ENCODE assay signal across 15 cellular contexts in the genomic region with DNA sequence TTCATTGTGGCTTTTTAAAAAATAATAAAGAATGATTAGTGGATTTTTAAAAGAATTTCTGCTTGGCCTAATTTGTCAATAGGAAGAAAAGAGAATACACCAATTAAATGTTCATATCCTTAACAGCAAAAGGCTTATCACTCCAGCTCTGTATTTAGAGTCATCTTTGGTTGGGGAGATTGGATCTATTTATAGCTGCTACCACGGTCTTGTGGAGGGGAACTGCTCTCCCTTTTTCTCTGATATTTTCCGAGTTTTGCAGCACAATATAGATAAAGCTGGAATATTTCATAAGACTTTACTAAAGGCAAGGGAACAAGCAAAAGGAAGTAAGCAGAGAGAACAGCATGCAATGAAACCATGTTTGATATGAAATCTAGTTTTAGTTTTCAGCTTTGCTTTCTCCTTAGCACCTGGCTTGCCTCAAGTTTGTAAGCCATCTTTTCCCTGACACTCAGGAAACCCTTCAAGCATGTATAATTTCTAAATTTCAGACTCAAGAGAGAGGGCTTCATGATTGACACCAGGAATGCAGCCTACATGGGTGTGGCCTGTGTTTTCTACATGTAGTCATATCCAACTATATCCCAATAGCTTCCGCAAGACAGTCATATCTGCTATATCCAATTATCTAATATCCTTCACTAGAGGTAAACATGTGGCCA. TPM values are rescaled to one million over a fixed set of nuclear protein-coding genes. Genes with fewer than 3 reads are reported as not detected.
DNase-seq lines count a peak whose midpoint lies in the region; ATAC-seq, FAIRE-seq and TF ChIP-seq lines count a peak whose summit lies in the region.
"Had no signal": no experiment of that assay in that cellular context is flagged by ENCODE, and none has a peak within 500 bp of the region (broad histone marks: within the 10 kb centered on the region; RNA-seq: fewer than 3 reads in every experiment).

No MANE protein-coding gene starts in this region.

- 25% methylated on average over 3 of the region's 3 CpGs for WGBS in GM12878 (ENCODE audit: insufficient coverage, insufficient replicate concordance, low lambda C conversion rate, missing lambda C conversion rate)

- H3K4me3 ChIP-seq in GM12878 = no peak overlapping the region
- H3K4me3 ChIP-seq: prostate gland, testis had no signal

- no peaks in the 10 kb centered on the region for H3K27me3 ChIP-seq in GM12878 (replicated peaks in 1 of 2; ENCODE audit: control insufficient read depth in 2 of 2, insufficient read depth in 2 of 2, low read length in 1 of 2)
- H3K27me3 ChIP-seq: brain microvascular endothelial cell, testis had no signal

- CTCF ChIA-PET in GM12878 (lab: Yijun Ruan, JAX) = interaction anchor here (0.9 to 1.6 kb wide), 3 partner anchors 22 to 207 kb away, joined by 4 to 5 read pairs (median 5); no protein-coding TSS in a partner anchor

- SMC1A ChIA-PET in GM12878 (lab: Charles Lee; ENCODE audit: uncharacterized antibody, unreplicated experiment) = interaction anchor here (0.7 to 1.4 kb wide), 5 partner anchors 9 to 67 kb away, joined by 3 to 4 read pairs (median 4); no protein-coding TSS in a partner anchor

- peak; percentile 19 for DNase-seq in GM12878 (ENCODE audit: low read depth, low spot score)
- no peak for DNase-seq in NCI-H82 (lab: John Stamatoyannopoulos, UW)
- DNase-seq in NCI-H1436 treated with DMSO at 0.1 percent for 48 hours (lab: John Stamatoyannopoulos, UW) = no peak
- no peak for DNase-seq in activated gamma-delta T cell (lab: John Stamatoyannopoulos, UW)
- no peak for DNase-seq in MV-4-11 (lab: John Stamatoyannopoulos, UW)
- DNase-seq: activated T-cell treated with anti-CD3 and anti-CD28 coated beads, Interleukin-2, amount 50 U/mL, for 4 hours; brain microvascular endothelial cell; H9; hippocampal formation; testis had no signal

- no peak for TF ChIP-seq RAD21 in GM12878 (IDR thresholded peaks at IDR 0.05; ENCODE audit: insufficient read depth, low read depth, low read length)

- ATAC-seq in GM18517 (IDR thresholded peaks at IDR 0.05; ENCODE audit: unreplicated experiment) (peak; percentile 78), GM21447 (IDR thresholded peaks at IDR 0.05; ENCODE audit: unreplicated experiment) (peak; percentile 78), HG03103 (IDR thresholded peaks at IDR 0.05; ENCODE audit: low read depth, unreplicated experiment) (peak; percentile 49), GM12878 (peak; percentile 57)
- ATAC-seq: activated T-cell treated with anti-CD3 and anti-CD28 coated beads, Interleukin-2, amount 50 U/mL, for 4 hours had no signal

- POLR2A ChIA-PET in GM12878 (lab: Charles Lee) = no interaction called here

- RAD21 ChIA-PET in GM12878 (lab: Charles Lee; ENCODE audit: unreplicated experiment) = interaction anchor here (1.1 kb wide), 1 partner anchor 35 kb away, joined by 3 read pairs; the partner anchor contains the start of gene BRMS1L

- TF ChIP-seq EP300 in GM12878 (IDR thresholded peaks at IDR 0.05; ENCODE audit: borderline replicate concordance in 1 of 2, control insufficient read depth in 1 of 2, low read depth in 2 of 2, low read length in 2 of 2) = no peak

- peaks cover 11% of the 10 kb centered on the region for H3K4me1 ChIP-seq in GM12878 (ENCODE audit: control insufficient read depth, insufficient read depth, low read length)
- H3K4me1 ChIP-seq: prostate gland, testis had no signal

- peak; percentile 52 for FAIRE-seq in GM12878 (lab: Jason Lieb, UNC)

- no peak overlapping the region for H3K9ac ChIP-seq in GM12878 (ENCODE audit: control insufficient read depth, insufficient read depth, low read length)

- H3K9me3 ChIP-seq in GM12878 (replicated peaks; ENCODE audit: control insufficient read depth, insufficient read depth, low read length) = no peaks in the 10 kb centered on the region
- H3K9me3 ChIP-seq: prostate gland, testis had no signal

- peak overlapping the region; percentile 51; the same call in 1 of the 2 replicates for H3K4me2 ChIP-seq in GM12878 (ENCODE audit: control insufficient read depth, insufficient read depth)

- in situ Hi-C loops in GM12878 (cut with MboI) = no loop called here

- H3K79me2 ChIP-seq in GM12878 (ENCODE audit: control insufficient read depth, insufficient read depth, low read length) = no peaks in the 10 kb centered on the region

- H3K27ac ChIP-seq in GM12878 (ENCODE audit: control insufficient read depth, insufficient read depth) = peak overlapping the region; percentile 18; the same call in 1 of the 2 replicates
- H3K27ac ChIP-seq: brain microvascular endothelial cell, prostate gland, testis, VCaP had no signal

- intact Hi-C loops in GM12878 (cut with micrococcal nuclease; ENCODE audit: unreplicated experiment) = no loop called here

- peaks cover 1 to 18% of the 10 kb centered on the region in 2 experiments; a peak in 3 of 4 replicates for H3K36me3 ChIP-seq in GM12878 (ENCODE audit: control insufficient read depth in 2 of 2, insufficient read depth in 2 of 2, low read length in 1 of 2)
- H3K36me3 ChIP-seq: brain microvascular endothelial cell, prostate gland had no signal

- TF ChIP-seq POLR2A in GM12878 (IDR thresholded peaks at IDR 0.05; ENCODE audit: low read depth, low read length) = no peak

- H2AFZ ChIP-seq in GM12878 (ENCODE audit: control insufficient read depth, low read depth, low read length) = no peak overlapping the region

- no TSS peak for BruUV-seq in GM12878 (replicated peaks; lab: Mats Ljungman, UMichigan)

- TF ChIP-seq CTCF in GM12878 (IDR thresholded peaks at IDR 0.05 in 2 of 3, conservative IDR thresholded peaks at IDR 0.05 in 1 of 3; ENCODE audit: control insufficient read depth in 2 of 3, extremely low read depth in 1 of 3, insufficient read depth in 1 of 3, low read depth in 3 of 3, low read length in 3 of 3) = no peak

- H4K20me1 ChIP-seq in GM12878 (ENCODE audit: control insufficient read depth, insufficient read depth) = no peaks in the 10 kb centered on the region

TF ChIP-seq in GM12878, 131 proteins besides CTCF, POLR2A, EP300 and RAD21 (continues in another document):
- TF ChIP-seq, protein P1, sequence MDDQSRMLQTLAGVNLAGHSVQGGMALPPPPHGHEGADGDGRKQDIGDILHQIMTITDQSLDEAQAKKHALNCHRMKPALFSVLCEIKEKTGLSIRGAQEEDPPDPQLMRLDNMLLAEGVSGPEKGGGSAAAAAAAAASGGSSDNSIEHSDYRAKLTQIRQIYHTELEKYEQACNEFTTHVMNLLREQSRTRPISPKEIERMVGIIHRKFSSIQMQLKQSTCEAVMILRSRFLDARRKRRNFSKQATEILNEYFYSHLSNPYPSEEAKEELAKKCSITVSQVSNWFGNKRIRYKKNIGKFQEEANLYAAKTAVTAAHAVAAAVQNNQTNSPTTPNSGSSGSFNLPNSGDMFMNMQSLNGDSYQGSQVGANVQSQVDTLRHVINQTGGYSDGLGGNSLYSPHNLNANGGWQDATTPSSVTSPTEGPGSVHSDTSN (IDR thresholded peaks at IDR 0.05; ENCODE audit: insufficient replicate concordance, low read depth, low read length) = peak; percentile 63
- TF ChIP-seq YY1 (IDR thresholded peaks at IDR 0.05; ENCODE audit: low read depth, low read length) (no peak), YBX1 (IDR thresholded peaks at IDR 0.05) (no peak), PKNOX1 (IDR thresholded peaks at IDR 0.05) (peak; percentile 88), TCF3 (IDR thresholded peaks at IDR 0.05; ENCODE audit: borderline replicate concordance, insufficient read depth, low read depth, low read length) (0 out of 2 replicates have a peak, but pooled peaks have one; percentile 52)

RNA-seq across cellular contexts. Expression of gene BRMS1L, which starts 35.2 kb away (rescaled TPM):
- total RNA-seq in GM12878 (2013; cell fraction: nucleolus; rRNA removed) = 6.2 and 8.1 TPM in 2 replicates
- total RNA-seq in GM12878 (2014; rRNA removed) = 5.3 and 6.9 TPM in 2 replicates
- total RNA-seq in GM12878 (2014; rRNA removed; fragmentation: Illumina TruSeq; extraction: Trizol) = 8.6 and 11.7 TPM in 2 replicates
- total RNA-seq in GM12878 (2021) = 6.0 and 6.3 TPM in 2 replicates
- polyA plus RNA-seq in GM12878 (2011; ENCODE audit: low read depth) = 2.3 TPM
- polyA plus RNA-seq in GM12878 (2011; rRNA removed) = 7.8 and 12.8 TPM in 2 replicates
- polyA plus RNA-seq in GM12878 (2011; cell fraction: cytosol; rRNA removed) = 2.2 and 2.5 TPM in 2 replicates
- 5.0 and 7.4 TPM in 2 replicates for polyA plus RNA-seq in GM12878 (2011; cell fraction: nucleus; rRNA removed)
- polyA plus RNA-seq in GM12878 (2012) = 4.8 and 6.6 TPM in 2 replicates
- 11.6 and 11.8 TPM in 2 replicates for polyA plus RNA-seq in GM12878 (2014; fragmentation: Illumina TruSeq; extraction: Trizol)
- polyA plus RNA-seq in GM12878 (2014; fragmentation: Nextera tagmentation; extraction: Ambion mirVana) = 1 to 10 TPM; 7.6 to 8.0 TPM
- 6.6 and 9.3 TPM in 2 replicates for polyA plus RNA-seq in GM12878 (2014; rRNA removed)
- polyA plus RNA-seq in GM12878 (2016; fragmentation: Nextera tagmentation; extraction: Ambion mirVana) = 10 to 100 TPM; 22.2 to 26.7 TPM
- polyA minus RNA-seq in GM12878 (2011; rRNA and poly(A)+ RNA removed) = 1.4 and 1.8 TPM in 2 replicates
- 2.1 and 4.0 TPM in 2 replicates for polyA minus RNA-seq in GM12878 (2011; cell fraction: cytosol; rRNA and poly(A)+ RNA removed)
- 2.5 and 7.6 TPM in 2 replicates for polyA minus RNA-seq in GM12878 (2011; cell fraction: nucleus; rRNA and poly(A)+ RNA removed)

RNA-seq across cellular contexts. Expression of gene RALGAPA1, which starts 52.2 kb away (rescaled TPM):
- 118 and 125 TPM in 2 replicates for total RNA-seq in GM12878 (2013; cell fraction: nucleolus; rRNA removed)
- total RNA-seq in GM12878 (2014; rRNA removed) (15.5 and 22.3 TPM in 2 replicates), GM12878 (2014; rRNA removed; fragmentation: Illumina TruSeq; extraction: Trizol) (26.7 and 30.4 TPM in 2 replicates), GM12878 (2021) (22.8 and 26.7 TPM in 2 replicates)
- 3.7 TPM for polyA plus RNA-seq in GM12878 (2011; ENCODE audit: low read depth)
- polyA plus RNA-seq in GM12878 (2011; rRNA removed) (12.9 and 17.2 TPM in 2 replicates), GM12878 (2014; fragmentation: Illumina TruSeq; extraction: Trizol) (14.4 and 19.3 TPM in 2 replicates), GM12878 (2014; fragmentation: Nextera tagmentation; extraction: Ambion mirVana) (1 to 10 TPM; 5.6 to 5.7 TPM), GM12878 (2014; rRNA removed) (7.7 and 8.3 TPM in 2 replicates), GM12878 (2016; fragmentation: Nextera tagmentation; extraction: Ambion mirVana) (10 to 100 TPM; 15.0 to 18.4 TPM)
- polyA plus RNA-seq in GM12878 (2011; cell fraction: cytosol; rRNA removed) = 5.7 and 6.7 TPM in 2 replicates
- polyA plus RNA-seq in GM12878 (2011; cell fraction: nucleus; rRNA removed) = 13.4 and 17.6 TPM in 2 replicates
- polyA plus RNA-seq in GM12878 (2012) = 6.0 and 6.7 TPM in 2 replicates
- polyA minus RNA-seq in GM12878 (2011; rRNA and poly(A)+ RNA removed) = 35.8 and 37.0 TPM in 2 replicates
- 9.5 and 11.7 TPM in 2 replicates for polyA minus RNA-seq in GM12878 (2011; cell fraction: cytosol; rRNA and poly(A)+ RNA removed)
- polyA minus RNA-seq in GM12878 (2011; cell fraction: nucleus; rRNA and poly(A)+ RNA removed) = 39.4 and 75.8 TPM in 2 replicates
